Comparison of ENCODE assay signal across 1 cellular context in genomic region chr19:13087295-13087694, GRCh38.
TF ChIP-seq lines count a peak whose summit lies in the region.

No MANE protein-coding gene starts in this region.

TF ChIP-seq in IMR-90, 13 proteins besides CTCF, POLR2A, EP300 and RAD21 (continued from another document):
- TF ChIP-seq, protein P1, sequence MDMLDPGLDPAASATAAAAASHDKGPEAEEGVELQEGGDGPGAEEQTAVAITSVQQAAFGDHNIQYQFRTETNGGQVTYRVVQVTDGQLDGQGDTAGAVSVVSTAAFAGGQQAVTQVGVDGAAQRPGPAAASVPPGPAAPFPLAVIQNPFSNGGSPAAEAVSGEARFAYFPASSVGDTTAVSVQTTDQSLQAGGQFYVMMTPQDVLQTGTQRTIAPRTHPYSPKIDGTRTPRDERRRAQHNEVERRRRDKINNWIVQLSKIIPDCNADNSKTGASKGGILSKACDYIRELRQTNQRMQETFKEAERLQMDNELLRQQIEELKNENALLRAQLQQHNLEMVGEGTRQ (IDR thresholded peaks at IDR 0.05; ENCODE audit: low read depth, low read length): no peak
- no peak for TF ChIP-seq BHLHE40 (IDR thresholded peaks at IDR 0.05; ENCODE audit: low read depth, low read length)
TF ChIP-seq in IMR-90: peak in this region for 0.
